ENCODE assay signal across 13 cellular contexts in genomic region chr2:43331428-43331827, GRCh38.
DNase-seq lines count a peak whose midpoint lies in the region; ATAC-seq and TF ChIP-seq lines count a peak whose summit lies in the region.
"Had no signal": no experiment of that assay in that cellular context is flagged by ENCODE, and none has a peak within 500 bp of the region (broad histone marks: within the 10 kb centered on the region; RNA-seq: fewer than 3 reads in every experiment).

No MANE protein-coding gene starts in this region.

- H3K9me3 ChIP-seq in upper lobe of right lung = no peaks in the 10 kb centered on the region

- DNase-seq in NCI-H226 (peak; percentile 73), left lobe of liver (ENCODE audit: low spot score) (no peak), upper lobe of right lung (no peak), NCI-H69 (lab: John Stamatoyannopoulos, UW) (no peak), GOT3 (lab: John Stamatoyannopoulos, UW) (no peak)
- DNase-seq: activated CD4-positive, CD25-positive, alpha-beta regulatory T cell treated with anti-CD3 and anti-CD28 coated beads, Interleukin-2, amount 50 U/mL, for 72 hours; DMS53; dorsolateral prefrontal cortex; NCI-H187 had no signal

- intact Hi-C loops in upper lobe of right lung (cut with DNase I) = no loop called here

- no peaks in the 10 kb centered on the region for H3K27me3 ChIP-seq in upper lobe of right lung
- H3K27me3 ChIP-seq: dorsolateral prefrontal cortex had no signal

- no peaks in the 10 kb centered on the region for H3K36me3 Mint-ChIP-seq in brain
- H3K36me3 Mint-ChIP-seq: natural killer cell treated with Interleukin-12 subunit alpha and Interleukin-12 subunit beta and Interleukin-15 and Interleukin-18, amount 100 ng/mL, for 72 hours had no signal

- H3K9me3 Mint-ChIP-seq in brain = no peaks in the 10 kb centered on the region
- H3K9me3 Mint-ChIP-seq: natural killer cell treated with Interleukin-12 subunit alpha and Interleukin-12 subunit beta and Interleukin-15 and Interleukin-18, amount 100 ng/mL, for 72 hours had no signal

- H3K27ac ChIP-seq in upper lobe of right lung = no peak overlapping the region
- H3K27ac ChIP-seq: RWPE1 had no signal

- H3K36me3 ChIP-seq in upper lobe of right lung = no peaks in the 10 kb centered on the region

- H3K27ac Mint-ChIP-seq in brain = peak overlapping the region in 3 of 5 experiments; percentile 21 to 97 (median 59)
- H3K27ac Mint-ChIP-seq: natural killer cell treated with Interleukin-12 subunit alpha and Interleukin-12 subunit beta and Interleukin-15 and Interleukin-18, amount 100 ng/mL, for 72 hours had no signal

- peaks cover 73% of the 10 kb centered on the region for H3K4me1 Mint-ChIP-seq in brain

- no peak overlapping the region for H3K4me3 Mint-ChIP-seq in brain
- H3K4me3 Mint-ChIP-seq: natural killer cell treated with Interleukin-12 subunit alpha and Interleukin-12 subunit beta and Interleukin-15 and Interleukin-18, amount 100 ng/mL, for 72 hours had no signal

- ATAC-seq in left lobe of liver = peak; percentile 75
- ATAC-seq in upper lobe of right lung = peak; percentile 72
- ATAC-seq in GM21447 (IDR thresholded peaks at IDR 0.05; ENCODE audit: unreplicated experiment) = no peak
- ATAC-seq: natural killer cell treated with Interleukin-12 subunit alpha and Interleukin-12 subunit beta and Interleukin-15 and Interleukin-18, amount 100 ng/mL, for 72 hours had no signal

- no peaks in the 10 kb centered on the region for H3K27me3 Mint-ChIP-seq in brain
- H3K27me3 Mint-ChIP-seq: natural killer cell treated with Interleukin-12 subunit alpha and Interleukin-12 subunit beta and Interleukin-15 and Interleukin-18, amount 100 ng/mL, for 72 hours had no signal

- TF ChIP-seq CTCF in brain (conservative IDR thresholded peaks at IDR 0.05) (no peak), upper lobe of right lung (IDR thresholded peaks at IDR 0.05) (no peak)

- H3K4me1 ChIP-seq in upper lobe of right lung = peaks cover 22% of the 10 kb centered on the region

- no peak overlapping the region for H3K4me3 ChIP-seq in upper lobe of right lung
- H3K4me3 ChIP-seq: dorsolateral prefrontal cortex had no signal
